8 cellular contexts compared by ENCODE assay signal in genomic region chr3:187777331-187778046, GRCh38. TPM values are rescaled to one million over a fixed set of nuclear protein-coding genes. Genes with fewer than 3 reads are reported as not detected.
DNase-seq lines count a peak whose midpoint lies in the region; ATAC-seq and TF ChIP-seq lines count a peak whose summit lies in the region.

No MANE protein-coding gene starts in this region.

- peaks cover 50% of the 10 kb centered on the region for H3K4me1 Mint-ChIP-seq in T-helper 2 cell treated with Interferon-gamma antibody and Interleukin-4, amounts not matched to agents 5 μg/mL and 100 μg/mL, for 36 hours (ENCODE audit: low read depth)
- peaks cover 56% of the 10 kb centered on the region for H3K4me1 Mint-ChIP-seq in stimulated activated naive CD8-positive, alpha-beta T cell treated with anti-CD3 and anti-CD28 coated beads, Interleukin-15, amount 100 ng/mL, for 72 hours

- H3K36me3 Mint-ChIP-seq in T-helper 2 cell treated with Interferon-gamma antibody and Interleukin-4, amounts not matched to agents 5 μg/mL and 100 μg/mL, for 36 hours (ENCODE audit: low read depth): peaks cover 9% of the 10 kb centered on the region

- peak; percentile 62 for DNase-seq in GM12865 (ENCODE audit: low read depth)
- DNase-seq in T-helper 2 cell treated with Interferon-gamma antibody and Interleukin-4, amounts not matched to agents 5 μg/mL and 100 μg/mL, for 36 hours (ENCODE audit: low spot score): peak; percentile 59
- DNase-seq in stimulated activated naive CD8-positive, alpha-beta T cell treated with anti-CD3 and anti-CD28 coated beads, Interleukin-15, amount 100 ng/mL, for 72 hours: peak; percentile 37 to 57
- DNase-seq in SHP77 treated with DMSO at 0.1 percent for 48 hours (lab: John Stamatoyannopoulos, UW): no peak
- DNase-seq in posterior cingulate gyrus: no peak
- no peak for DNase-seq in NCI-H526 (lab: John Stamatoyannopoulos, UW)

- H3K9me3 Mint-ChIP-seq in T-helper 2 cell treated with Interferon-gamma antibody and Interleukin-4, amounts not matched to agents 5 μg/mL and 100 μg/mL, for 36 hours: no peaks in the 10 kb centered on the region
- H3K9me3 Mint-ChIP-seq in stimulated activated naive CD8-positive, alpha-beta T cell treated with anti-CD3 and anti-CD28 coated beads, Interleukin-15, amount 100 ng/mL, for 72 hours: no peaks in the 10 kb centered on the region

- no peak overlapping the region for H3K4me3 ChIP-seq in GM12865 (ENCODE audit: low read depth, low read length)

- peak overlapping the region; percentile 68 for H3K4me3 Mint-ChIP-seq in T-helper 2 cell treated with Interferon-gamma antibody and Interleukin-4, amounts not matched to agents 5 μg/mL and 100 μg/mL, for 36 hours
- H3K4me3 Mint-ChIP-seq in stimulated activated naive CD8-positive, alpha-beta T cell treated with anti-CD3 and anti-CD28 coated beads, Interleukin-15, amount 100 ng/mL, for 72 hours: peak overlapping the region; percentile 43 to 51

- TF ChIP-seq CTCF in GM12865 (IDR thresholded peaks at IDR 0.05; ENCODE audit: insufficient read depth, low read depth, low read length, missing control alignments): no peak

- intact Hi-C loops in posterior cingulate gyrus (cut with DNase I): no loop called here

- ATAC-seq in HG03097 (IDR thresholded peaks at IDR 0.05; ENCODE audit: low FRiP score, unreplicated experiment): peak; percentile 48
- ATAC-seq in esophagus mucosa: peak; percentile 68
- peak; percentile 91 for ATAC-seq in stimulated activated naive CD8-positive, alpha-beta T cell treated with anti-CD3 and anti-CD28 coated beads, Interleukin-15, amount 100 ng/mL, for 72 hours

- H3K27me3 Mint-ChIP-seq in T-helper 2 cell treated with Interferon-gamma antibody and Interleukin-4, amounts not matched to agents 5 μg/mL and 100 μg/mL, for 36 hours (ENCODE audit: low read depth): no peaks in the 10 kb centered on the region
- H3K27me3 Mint-ChIP-seq in stimulated activated naive CD8-positive, alpha-beta T cell treated with anti-CD3 and anti-CD28 coated beads, Interleukin-15, amount 100 ng/mL, for 72 hours: no peaks in the 10 kb centered on the region

- H3K27ac Mint-ChIP-seq in T-helper 2 cell treated with Interferon-gamma antibody and Interleukin-4, amounts not matched to agents 5 μg/mL and 100 μg/mL, for 36 hours: peak overlapping the region; percentile 91
- peak overlapping the region; percentile 29 to 39 for H3K27ac Mint-ChIP-seq in stimulated activated naive CD8-positive, alpha-beta T cell treated with anti-CD3 and anti-CD28 coated beads, Interleukin-15, amount 100 ng/mL, for 72 hours

RNA-seq across cellular contexts. Expression of gene BCL6, which starts 32.2 kb away (rescaled TPM):
- 40.1 TPM for total RNA-seq in esophagus mucosa

Comparison
In these comparisons a context has a peak if more than half of its experiments do, and no peak if none do; other contexts are left out.
1. DNase-seq: peak in GM12865 (single experiment), T-helper 2 cell treated with Interferon-gamma antibody and Interleukin-4, amounts not matched to agents 5 μg/mL and 100 μg/mL, for 36 hours (single experiment) and stimulated activated naive CD8-positive, alpha-beta T cell treated with anti-CD3 and anti-CD28 coated beads, Interleukin-15, amount 100 ng/mL, for 72 hours (2 of 2); none in SHP77 treated with DMSO at 0.1 percent for 48 hours (single experiment), posterior cingulate gyrus (0 of 10) and NCI-H526 (0 of 2).
2. Peak in every context shown above with its lines, with median percentiles within 50 percentile points of each other: ATAC-seq.